9 cellular contexts compared by ENCODE assay signal in the genomic region with DNA sequence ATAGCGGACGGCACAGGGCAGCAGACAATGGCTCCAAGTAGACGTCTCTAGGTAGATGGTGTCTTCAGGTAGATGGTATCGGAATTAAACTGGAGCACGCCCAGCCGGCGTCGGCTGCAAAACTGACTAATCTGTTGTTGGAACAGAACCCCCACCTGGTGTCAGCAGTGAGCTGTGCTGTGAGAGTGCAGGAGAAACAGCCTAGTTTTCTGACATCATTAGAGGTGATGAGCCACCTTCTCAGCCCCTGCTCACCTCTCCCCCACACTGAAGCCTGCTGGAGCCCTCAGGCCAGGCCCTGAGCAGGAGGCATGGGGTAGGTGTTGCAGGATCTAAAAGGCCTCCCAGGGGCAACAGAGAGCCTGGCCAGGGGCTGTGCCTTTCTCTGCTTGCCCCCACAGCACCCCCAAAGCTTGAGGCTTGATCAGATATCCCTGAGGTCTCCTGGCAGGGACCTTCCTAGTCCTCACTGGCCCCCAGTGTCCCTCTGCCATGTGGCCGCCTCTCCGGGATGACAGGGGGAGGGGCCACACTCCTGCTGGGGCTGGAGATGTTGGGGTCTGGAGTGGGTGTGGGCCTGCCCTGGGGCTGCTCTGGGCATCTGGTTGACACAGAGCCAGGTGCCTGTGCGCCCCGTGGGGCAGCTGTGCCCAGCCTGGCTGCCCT. TPM values are rescaled to one million over a fixed set of nuclear protein-coding genes. Genes with fewer than 3 reads are reported as not detected.
DNase-seq lines count a peak whose midpoint lies in the region; ATAC-seq, FAIRE-seq and TF ChIP-seq lines count a peak whose summit lies in the region.
"Had no signal": no experiment of that assay in that cellular context is flagged by ENCODE, and none has a peak within 500 bp of the region (broad histone marks: within the 10 kb centered on the region; RNA-seq: fewer than 3 reads in every experiment).

No MANE protein-coding gene starts in this region.

- no TSS peak for BruUV-seq in endothelial cell of umbilical vein (replicated peaks; lab: Mats Ljungman, UMichigan)

- H3K27ac Mint-ChIP-seq in activated CD4-positive, alpha-beta memory T cell treated with anti-CD3 and anti-CD28 coated beads, Interleukin-2, amount 10 ng/mL, durations not matched to agents 7 days and 5 days: no peak overlapping the region

- H3K9me3 Mint-ChIP-seq in activated CD4-positive, alpha-beta memory T cell treated with anti-CD3 and anti-CD28 coated beads, Interleukin-2, amount 10 ng/mL, durations not matched to agents 7 days and 5 days: no peaks in the 10 kb centered on the region

- H3K4me3 ChIP-seq in endothelial cell of umbilical vein (replicated peaks in 1 of 3; ENCODE audit: insufficient read depth in 1 of 3, low read depth in 1 of 3, low read length in 3 of 3): no peak overlapping the region

- no peaks in the 10 kb centered on the region for H3K9me3 ChIP-seq in endothelial cell of umbilical vein (replicated peaks; ENCODE audit: control insufficient read depth, insufficient read depth, low read length)

- dilution Hi-C loops in endothelial cell of umbilical vein (cut with MboI; ENCODE audit: extremely low pct_ligation_motif_present, low sequenced_read_pairs): no loop called here

- H3K27me3 ChIP-seq in endothelial cell of umbilical vein (ENCODE audit: control insufficient read depth in 2 of 2, insufficient read depth in 2 of 2, low read length in 2 of 2): no peaks in the 10 kb centered on the region

- peak in 1 of 2 donors; percentile 34 for TF ChIP-seq CTCF in endothelial cell of umbilical vein (IDR thresholded peaks at IDR 0.05; ENCODE audit: extremely low read depth in 1 of 2, insufficient read depth in 1 of 2, low read depth in 1 of 2, low read length in 2 of 2)

- H3K79me2 ChIP-seq in endothelial cell of umbilical vein (ENCODE audit: control insufficient read depth, insufficient read depth, low read length): no peaks in the 10 kb centered on the region

- TF ChIP-seq POLR2A in endothelial cell of umbilical vein (IDR thresholded peaks at IDR 0.05; ENCODE audit: low read depth, low read length): no peak

- no peak overlapping the region for H3K4me3 Mint-ChIP-seq in activated CD4-positive, alpha-beta memory T cell treated with anti-CD3 and anti-CD28 coated beads, Interleukin-2, amount 10 ng/mL, durations not matched to agents 7 days and 5 days

- no peak overlapping the region for H2AFZ ChIP-seq in endothelial cell of umbilical vein (ENCODE audit: low read depth, low read length)

- CTCF ChIA-PET in activated CD4-positive, alpha-beta memory T cell treated with anti-CD3 and anti-CD28 coated beads, Interleukin-2, amount 10 ng/mL, durations not matched to agents 7 days and 5 days (lab: Charles Lee): interaction anchor here (0.6 to 1.9 kb wide), 2 partner anchors 14 to 61 kb away, joined by 3 to 14 read pairs; no protein-coding TSS in a partner anchor
- CTCF ChIA-PET in endothelial cell of umbilical vein (lab: Charles Lee): interaction anchor here (0.7 to 1.8 kb wide), 7 partner anchors 13 to 300 kb away, joined by 3 to 6 read pairs (median 3); no protein-coding TSS in a partner anchor

- no peaks in the 10 kb centered on the region for H3K9me1 ChIP-seq in endothelial cell of umbilical vein (replicated peaks; ENCODE audit: control insufficient read depth, extremely low read depth, insufficient read depth, low read length)

- H3K4me2 ChIP-seq in endothelial cell of umbilical vein (ENCODE audit: insufficient read depth, low read length): no peak overlapping the region

- intact Hi-C loops in endothelial cell of umbilical vein (cut with micrococcal nuclease): no loop called here

- POLR2A ChIA-PET in activated CD4-positive, alpha-beta memory T cell treated with anti-CD3 and anti-CD28 coated beads, Interleukin-2, amount 10 ng/mL, durations not matched to agents 7 days and 5 days (lab: Charles Lee): interaction anchor here (0.9 to 2.0 kb wide), 4 partner anchors 9 to 284 kb away, joined by 3 to 5 read pairs (median 3); a partner anchor contains a TSS
- POLR2A ChIA-PET in endothelial cell of umbilical vein (lab: Charles Lee): no interaction called here

- H3K27ac ChIP-seq in endothelial cell of umbilical vein (ENCODE audit: insufficient read depth, low read depth, low read length): no peak overlapping the region

- peaks cover 2% of the 10 kb centered on the region for H3K4me1 Mint-ChIP-seq in activated CD4-positive, alpha-beta memory T cell treated with anti-CD3 and anti-CD28 coated beads, Interleukin-2, amount 10 ng/mL, durations not matched to agents 7 days and 5 days

- H3K27me3 Mint-ChIP-seq in activated CD4-positive, alpha-beta memory T cell treated with anti-CD3 and anti-CD28 coated beads, Interleukin-2, amount 10 ng/mL, durations not matched to agents 7 days and 5 days: peaks cover 38% of the 10 kb centered on the region

- peak; percentile 6 for DNase-seq in DMS79 treated with DMSO at 0.1 percent for 48 hours (lab: John Stamatoyannopoulos, UW)
- DNase-seq in DMS79 (lab: John Stamatoyannopoulos, UW): no peak
- peak; percentile 5 for DNase-seq in NCI-H1105 (lab: John Stamatoyannopoulos, UW)
- peak; percentile 80 for DNase-seq in activated CD4-positive, alpha-beta memory T cell treated with anti-CD3 and anti-CD28 coated beads, Interleukin-2, amount 10 ng/mL, durations not matched to agents 7 days and 5 days
- peak; percentile 28 for DNase-seq in endothelial cell of umbilical vein (ENCODE audit: low read depth, low spot score)
- DNase-seq in putamen (ENCODE audit: low spot score): peak; percentile 45
- no peak for DNase-seq in retina

- FAIRE-seq in endothelial cell of umbilical vein (lab: Jason Lieb, UNC): no peak
- FAIRE-seq: colon had no signal

- H3K9ac ChIP-seq in endothelial cell of umbilical vein (replicated peaks; ENCODE audit: extremely low read depth, insufficient read depth, low read length): no peak overlapping the region

- no peak for ATAC-seq in HG03159 (IDR thresholded peaks at IDR 0.05; ENCODE audit: unreplicated experiment)

- no peaks in the 10 kb centered on the region for H3K36me3 ChIP-seq in endothelial cell of umbilical vein (ENCODE audit: control insufficient read depth in 2 of 2, extremely low read depth in 1 of 2, insufficient read depth in 2 of 2, low read length in 2 of 2)

- H4K20me1 ChIP-seq in endothelial cell of umbilical vein (replicated peaks; ENCODE audit: control insufficient read depth, extremely low read depth, insufficient read depth, low read length): no peaks in the 10 kb centered on the region

- H3K36me3 Mint-ChIP-seq in activated CD4-positive, alpha-beta memory T cell treated with anti-CD3 and anti-CD28 coated beads, Interleukin-2, amount 10 ng/mL, durations not matched to agents 7 days and 5 days (ENCODE audit: low read depth): no peaks in the 10 kb centered on the region

- no peaks in the 10 kb centered on the region for H3K4me1 ChIP-seq in endothelial cell of umbilical vein (ENCODE audit: control insufficient read depth, extremely low read depth, insufficient read depth, low read length)

RNA-seq across cellular contexts. Expression of a gene that starts 6.9 kb away (rescaled TPM):
- 100 to 1,000 TPM; 202 to 208 TPM for total RNA-seq in activated CD4-positive, alpha-beta memory T cell treated with anti-CD3 and anti-CD28 coated beads, Interleukin-2, amount 10 ng/mL, durations not matched to agents 7 days and 5 days
- total RNA-seq in endothelial cell of umbilical vein: 29.2 and 33.2 TPM in 2 replicates
- polyA plus RNA-seq in endothelial cell of umbilical vein: 10.6 and 16.2 TPM in 2 replicates
- 5.4 and 7.9 TPM in 2 replicates for polyA plus RNA-seq in endothelial cell of umbilical vein (2011; cell fraction: cytosol; rRNA removed)
- 16.8 and 18.8 TPM in 2 replicates for polyA plus RNA-seq in endothelial cell of umbilical vein (2011; cell fraction: nucleus; rRNA removed)
- polyA plus RNA-seq in endothelial cell of umbilical vein (2012): 17.0 and 32.7 TPM in 2 replicates
- 37.2 and 43.4 TPM in 2 replicates for polyA minus RNA-seq in endothelial cell of umbilical vein
- polyA minus RNA-seq in endothelial cell of umbilical vein (2011; cell fraction: cytosol; rRNA and poly(A)+ RNA removed): 33.5 TPM
- 27.3 and 42.7 TPM in 2 replicates for polyA minus RNA-seq in endothelial cell of umbilical vein (2011; cell fraction: nucleus; rRNA and poly(A)+ RNA removed)

RNA-seq across cellular contexts. Expression of a gene that starts 27.0 kb away (rescaled TPM):
- under 1 TPM; 0.20 to 0.30 TPM for total RNA-seq in activated CD4-positive, alpha-beta memory T cell treated with anti-CD3 and anti-CD28 coated beads, Interleukin-2, amount 10 ng/mL, durations not matched to agents 7 days and 5 days
- total RNA-seq in endothelial cell of umbilical vein: 0.51 and 0.71 TPM in 2 replicates
- polyA plus RNA-seq in endothelial cell of umbilical vein: 1.9 and 3.4 TPM in 2 replicates
- polyA plus RNA-seq in endothelial cell of umbilical vein (2011; cell fraction: cytosol; rRNA removed): 0.70 and 1.0 TPM in 2 replicates
- polyA plus RNA-seq in endothelial cell of umbilical vein (2011; cell fraction: nucleus; rRNA removed): 2.7 and 3.0 TPM in 2 replicates
- 0.44 and 1.9 TPM in 2 replicates for polyA plus RNA-seq in endothelial cell of umbilical vein (2012)
- polyA minus RNA-seq in endothelial cell of umbilical vein: 0.30 and 0.56 TPM in 2 replicates
- polyA minus RNA-seq in endothelial cell of umbilical vein (2011; cell fraction: cytosol; rRNA and poly(A)+ RNA removed): 0.61 TPM
- 0.38 and 0.96 TPM in 2 replicates for polyA minus RNA-seq in endothelial cell of umbilical vein (2011; cell fraction: nucleus; rRNA and poly(A)+ RNA removed)

RNA-seq across cellular contexts. Expression of a gene that starts 33.4 kb away (rescaled TPM):
- total RNA-seq in activated CD4-positive, alpha-beta memory T cell treated with anti-CD3 and anti-CD28 coated beads, Interleukin-2, amount 10 ng/mL, durations not matched to agents 7 days and 5 days: not detected
- total RNA-seq in endothelial cell of umbilical vein: not detected in 2 replicates
- not detected in 2 replicates for polyA plus RNA-seq in endothelial cell of umbilical vein
- polyA plus RNA-seq in endothelial cell of umbilical vein (2011; cell fraction: cytosol; rRNA removed): not detected in 2 replicates
- polyA plus RNA-seq in endothelial cell of umbilical vein (2011; cell fraction: nucleus; rRNA removed): not detected in 2 replicates
- not detected in 2 replicates for polyA plus RNA-seq in endothelial cell of umbilical vein (2012)
- not detected in 2 replicates for polyA minus RNA-seq in endothelial cell of umbilical vein
- 1.0 TPM for polyA minus RNA-seq in endothelial cell of umbilical vein (2011; cell fraction: cytosol; rRNA and poly(A)+ RNA removed)
- polyA minus RNA-seq in endothelial cell of umbilical vein (2011; cell fraction: nucleus; rRNA and poly(A)+ RNA removed): not detected in 2 replicates

RNA-seq across cellular contexts. Expression of a gene that starts 43.8 kb away (rescaled TPM):
- 1 to 10 TPM; 2.1 to 2.3 TPM for total RNA-seq in activated CD4-positive, alpha-beta memory T cell treated with anti-CD3 and anti-CD28 coated beads, Interleukin-2, amount 10 ng/mL, durations not matched to agents 7 days and 5 days
- total RNA-seq in endothelial cell of umbilical vein: 0.18 TPM in 1 of 2 replicates, not detected in the other
- polyA plus RNA-seq in endothelial cell of umbilical vein: 0.05 TPM in 1 of 2 replicates, not detected in the other
- polyA plus RNA-seq in endothelial cell of umbilical vein (2011; cell fraction: cytosol; rRNA removed): 0.03 TPM in 1 of 2 replicates, not detected in the other
- polyA plus RNA-seq in endothelial cell of umbilical vein (2011; cell fraction: nucleus; rRNA removed): 0.05 and 0.10 TPM in 2 replicates
- 0.08 TPM in 1 of 2 replicates, not detected in the other for polyA plus RNA-seq in endothelial cell of umbilical vein (2012)
- not detected in 2 replicates for polyA minus RNA-seq in endothelial cell of umbilical vein
- polyA minus RNA-seq in endothelial cell of umbilical vein (2011; cell fraction: cytosol; rRNA and poly(A)+ RNA removed): 6.3 TPM
- polyA minus RNA-seq in endothelial cell of umbilical vein (2011; cell fraction: nucleus; rRNA and poly(A)+ RNA removed): not detected in 2 replicates

RNA-seq across cellular contexts. Expression of a gene that starts 46.0 kb away (rescaled TPM):
- 10 to 100 TPM; 17.9 to 18.5 TPM for total RNA-seq in activated CD4-positive, alpha-beta memory T cell treated with anti-CD3 and anti-CD28 coated beads, Interleukin-2, amount 10 ng/mL, durations not matched to agents 7 days and 5 days
- 12.1 and 14.1 TPM in 2 replicates for total RNA-seq in endothelial cell of umbilical vein
- 12.7 and 13.4 TPM in 2 replicates for polyA plus RNA-seq in endothelial cell of umbilical vein
- 9.6 and 11.3 TPM in 2 replicates for polyA plus RNA-seq in endothelial cell of umbilical vein (2011; cell fraction: cytosol; rRNA removed)
- polyA plus RNA-seq in endothelial cell of umbilical vein (2011; cell fraction: nucleus; rRNA removed): 14.4 and 14.8 TPM in 2 replicates
- 6.2 and 8.2 TPM in 2 replicates for polyA plus RNA-seq in endothelial cell of umbilical vein (2012)
- 8.6 and 10.4 TPM in 2 replicates for polyA minus RNA-seq in endothelial cell of umbilical vein
- 8.4 TPM for polyA minus RNA-seq in endothelial cell of umbilical vein (2011; cell fraction: cytosol; rRNA and poly(A)+ RNA removed)
- polyA minus RNA-seq in endothelial cell of umbilical vein (2011; cell fraction: nucleus; rRNA and poly(A)+ RNA removed): 6.0 and 6.2 TPM in 2 replicates

Comparison
In these comparisons a context has a peak if more than half of its experiments do, and no peak if none do; other contexts are left out.
1. DNase-seq: peak in DMS79 treated with DMSO at 0.1 percent for 48 hours (single experiment), NCI-H1105 (single experiment), activated CD4-positive, alpha-beta memory T cell treated with anti-CD3 and anti-CD28 coated beads, Interleukin-2, amount 10 ng/mL, durations not matched to agents 7 days and 5 days (single experiment), endothelial cell of umbilical vein (single experiment) and putamen (single experiment); none in DMS79 (single experiment) and retina (single experiment).